Comparison of ENCODE assay signal across 11 cellular contexts in genomic region chrX:145533534-145533933, GRCh38.
"Had no signal": no experiment of that assay in that cellular context is flagged by ENCODE, and none has a peak within 500 bp of the region (broad histone marks: within the 10 kb centered on the region; RNA-seq: fewer than 3 reads in every experiment).

No MANE protein-coding gene starts in this region.

- H3K9me3 ChIP-seq: HAP-1 had no signal

- DNase-seq: GM23248, GOT3, H7, H9, HCEC 1CT, HFFc6 had no signal

- H3K27ac ChIP-seq: GM23248 had no signal

- H3K36me3 ChIP-seq: HAP-1 had no signal

- FAIRE-seq: H1, H54 had no signal

- H2AFZ ChIP-seq: GM23248, GM23338 had no signal

- H3K4me3 ChIP-seq: GM23248, GM23338, HAP-1 had no signal

- H3K4me2 ChIP-seq: GM23338 had no signal

- ATAC-seq: GM23338, HCT116 had no signal

- H3K9ac ChIP-seq: GM23248 had no signal

- H3K4me1 ChIP-seq: HAP-1 had no signal
